In genomic region chr11:132595711-132596111, GRCh38 we compare ENCODE assay signal across 20 cellular contexts.
DNase-seq lines count a peak whose midpoint lies in the region; ATAC-seq and TF ChIP-seq lines count a peak whose summit lies in the region.
"Had no signal": no experiment of that assay in that cellular context is flagged by ENCODE, and none has a peak within 500 bp of the region (broad histone marks: within the 10 kb centered on the region; RNA-seq: fewer than 3 reads in every experiment).

No MANE protein-coding gene starts in this region.

- ATAC-seq in HG02884 (IDR thresholded peaks at IDR 0.05; ENCODE audit: unreplicated experiment): no peak
- ATAC-seq: gastrocnemius medialis; naive thymus-derived CD8-positive, alpha-beta T cell; stimulated activated naive CD8-positive, alpha-beta T cell treated with anti-CD3 and anti-CD28 coated beads, Interleukin-15, amount 100 ng/mL, for 72 hours; upper lobe of right lung had no signal

- TF ChIP-seq CTCF in cardiac fibroblast (IDR thresholded peaks at IDR 0.05; ENCODE audit: low read depth, low read length): no peak

- peak; percentile 31 for DNase-seq in M059J (ENCODE audit: low read depth)
- DNase-seq in NCI-H345 treated with DMSO at 0.1 percent for 48 hours (lab: John Stamatoyannopoulos, UW; ENCODE audit: unreplicated experiment): peak; percentile 23
- peak; percentile 11 to 43 for DNase-seq in cardiac fibroblast (ENCODE audit: low read depth in 2 of 2)
- peak; percentile 3 for DNase-seq in myocyte (ENCODE audit: low read depth)
- no peak for DNase-seq in NCI-H1436 treated with DMSO at 0.1 percent for 48 hours (lab: John Stamatoyannopoulos, UW)
- DNase-seq in OCI-M1 (lab: John Stamatoyannopoulos, UW): no peak
- DNase-seq in activated CD4-positive, alpha-beta T cell treated with anti-CD3 and anti-CD28 coated beads for 48 hours: no peak
- DNase-seq: activated CD4-positive, alpha-beta T cell treated with anti-CD3 and anti-CD28 coated beads, Interleukin-2, amount 50 U/mL, for 4 hours; activated naive CD4-positive, alpha-beta T cell treated with Interleukin-2 at 50 U/mL for 16 hours; activated T-cell treated with anti-CD3 and anti-CD28 coated beads for 4 hours; colonic mucosa; gastrocnemius medialis; HFFc6; mesenchymal stem cell; naive thymus-derived CD8-positive, alpha-beta T cell; NCI-H446; SHP77; stimulated activated naive CD8-positive, alpha-beta T cell treated with anti-CD3 and anti-CD28 coated beads, Interleukin-15, amount 100 ng/mL, for 72 hours; upper lobe of right lung had no signal

- H3K4me3 ChIP-seq in cardiac fibroblast (replicated peaks in 1 of 2; ENCODE audit: low read depth in 2 of 2, low read length in 2 of 2): no peak overlapping the region
- H3K4me3 ChIP-seq: colonic mucosa, gastrocnemius medialis, upper lobe of right lung had no signal

Comparison
In these comparisons a context has a peak if more than half of its experiments do, and no peak if none do; other contexts are left out.
1. DNase-seq: peak in M059J (single experiment), NCI-H345 treated with DMSO at 0.1 percent for 48 hours (single experiment), cardiac fibroblast (2 of 2) and myocyte (single experiment); none in NCI-H1436 treated with DMSO at 0.1 percent for 48 hours (single experiment), OCI-M1 (single experiment) and activated CD4-positive, alpha-beta T cell treated with anti-CD3 and anti-CD28 coated beads for 48 hours (single experiment).